ENCODE assay signal across 10 cellular contexts in genomic region chr1:17653728-17654351, GRCh38.
DNase-seq lines count a peak whose midpoint lies in the region; ATAC-seq and TF ChIP-seq lines count a peak whose summit lies in the region.
"Had no signal": no experiment of that assay in that cellular context is flagged by ENCODE, and none has a peak within 500 bp of the region (broad histone marks: within the 10 kb centered on the region; RNA-seq: fewer than 3 reads in every experiment).

No MANE protein-coding gene starts in this region.

- no peaks in the 10 kb centered on the region for H3K27me3 Mint-ChIP-seq in activated CD8-positive, alpha-beta T cell treated with anti-CD3 and anti-CD28 coated beads for 36 hours
- H3K27me3 Mint-ChIP-seq in progenitor cell of endocrine pancreas = no peaks in the 10 kb centered on the region
- H3K27me3 Mint-ChIP-seq: activated naive CD8-positive, alpha-beta T cell; stimulated activated naive CD8-positive, alpha-beta T cell treated with anti-CD3 and anti-CD28 coated beads, Interleukin-15, Interleukin-2, amounts not matched to agents 100 ng/mL and 50 ng/mL, for 24 hours had no signal

- no peaks in the 10 kb centered on the region for H3K4me1 Mint-ChIP-seq in activated CD8-positive, alpha-beta T cell treated with anti-CD3 and anti-CD28 coated beads for 36 hours (ENCODE audit: low read depth)
- H3K4me1 Mint-ChIP-seq in progenitor cell of endocrine pancreas (ENCODE audit: low read depth) = no peaks in the 10 kb centered on the region

- DNase-seq in activated CD4-positive, alpha-beta T cell treated with anti-CD3 and anti-CD28 coated beads for 48 hours = peak; percentile 47
- DNase-seq in activated CD4-positive, alpha-beta T cell treated with anti-CD3 and anti-CD28 coated beads, Interleukin-2, amount 50 U/mL, for 4 hours = no peak
- DNase-seq in NCI-H128 (lab: John Stamatoyannopoulos, UW; ENCODE audit: unreplicated experiment) = peak; percentile 25
- peak; percentile 50 for DNase-seq in activated CD8-positive, alpha-beta T cell treated with anti-CD3 and anti-CD28 coated beads for 36 hours
- peak; percentile 30 for DNase-seq in fibroblast of villous mesenchyme (ENCODE audit: low read depth)
- peak; percentile 44 for DNase-seq in progenitor cell of endocrine pancreas (ENCODE audit: low spot score, unreplicated experiment)

- no peak for ATAC-seq in activated CD8-positive, alpha-beta T cell treated with anti-CD3 and anti-CD28 coated beads for 36 hours
- ATAC-seq in GM18498 (IDR thresholded peaks at IDR 0.05; ENCODE audit: unreplicated experiment) (no peak), HG02885 (IDR thresholded peaks at IDR 0.05; ENCODE audit: poor library complexity, unreplicated experiment) (no peak)

- no peak overlapping the region for H3K4me3 ChIP-seq in fibroblast of villous mesenchyme (ENCODE audit: low read depth, low read length)

- H3K9me3 Mint-ChIP-seq in activated CD8-positive, alpha-beta T cell treated with anti-CD3 and anti-CD28 coated beads for 36 hours = no peaks in the 10 kb centered on the region
- no peaks in the 10 kb centered on the region for H3K9me3 Mint-ChIP-seq in progenitor cell of endocrine pancreas (ENCODE audit: low read depth)
- H3K9me3 Mint-ChIP-seq: stimulated activated naive CD8-positive, alpha-beta T cell treated with anti-CD3 and anti-CD28 coated beads, Interleukin-15, Interleukin-2, amounts not matched to agents 100 ng/mL and 50 ng/mL, for 24 hours had no signal

- H3K4me3 Mint-ChIP-seq in activated CD8-positive, alpha-beta T cell treated with anti-CD3 and anti-CD28 coated beads for 36 hours = no peak overlapping the region
- no peak overlapping the region for H3K4me3 Mint-ChIP-seq in progenitor cell of endocrine pancreas (ENCODE audit: low read depth)
- H3K4me3 Mint-ChIP-seq: activated naive CD8-positive, alpha-beta T cell; stimulated activated naive CD8-positive, alpha-beta T cell treated with anti-CD3 and anti-CD28 coated beads, Interleukin-15, Interleukin-2, amounts not matched to agents 100 ng/mL and 50 ng/mL, for 24 hours had no signal

- POLR2A ChIA-PET in activated CD8-positive, alpha-beta T cell treated with anti-CD3 and anti-CD28 coated beads for 36 hours (lab: Charles Lee) = no interaction called here

- intact Hi-C loops in activated CD8-positive, alpha-beta T cell treated with anti-CD3 and anti-CD28 coated beads for 36 hours (cut with micrococcal nuclease) = no loop called here

- CTCF ChIA-PET in activated CD8-positive, alpha-beta T cell treated with anti-CD3 and anti-CD28 coated beads for 36 hours (lab: Charles Lee) = interaction anchor here (0.9 kb wide), 1 partner anchor 8 kb away, joined by 4 read pairs; no protein-coding TSS in a partner anchor

- no peak overlapping the region for H3K27ac Mint-ChIP-seq in activated CD8-positive, alpha-beta T cell treated with anti-CD3 and anti-CD28 coated beads for 36 hours
- peak overlapping the region; percentile 59 for H3K27ac Mint-ChIP-seq in progenitor cell of endocrine pancreas
- H3K27ac Mint-ChIP-seq: activated naive CD8-positive, alpha-beta T cell; stimulated activated naive CD8-positive, alpha-beta T cell treated with anti-CD3 and anti-CD28 coated beads, Interleukin-15, Interleukin-2, amounts not matched to agents 100 ng/mL and 50 ng/mL, for 24 hours had no signal

- TF ChIP-seq CTCF in activated CD8-positive, alpha-beta T cell treated with anti-CD3 and anti-CD28 coated beads for 36 hours (IDR thresholded peaks at IDR 0.05) = peak; percentile 56
- TF ChIP-seq CTCF in fibroblast of villous mesenchyme (IDR thresholded peaks at IDR 0.05; ENCODE audit: insufficient read depth, low read depth, low read length) (peak; percentile 77), progenitor cell of endocrine pancreas (IDR thresholded peaks at IDR 0.05; ENCODE audit: unreplicated experiment) (peak; percentile 85)

- no peaks in the 10 kb centered on the region for H3K36me3 Mint-ChIP-seq in activated CD8-positive, alpha-beta T cell treated with anti-CD3 and anti-CD28 coated beads for 36 hours (ENCODE audit: low read depth)
- H3K36me3 Mint-ChIP-seq in progenitor cell of endocrine pancreas (ENCODE audit: insufficient read depth) = peaks cover 10% of the 10 kb centered on the region
- H3K36me3 Mint-ChIP-seq: activated naive CD8-positive, alpha-beta T cell had no signal

Comparison
In these comparisons a context has a peak if more than half of its experiments do, and no peak if none do; other contexts are left out.
1. DNase-seq: peak in activated CD4-positive, alpha-beta T cell treated with anti-CD3 and anti-CD28 coated beads for 48 hours (single experiment), NCI-H128 (single experiment), activated CD8-positive, alpha-beta T cell treated with anti-CD3 and anti-CD28 coated beads for 36 hours (single experiment), fibroblast of villous mesenchyme (single experiment) and progenitor cell of endocrine pancreas (single experiment); none in activated CD4-positive, alpha-beta T cell treated with anti-CD3 and anti-CD28 coated beads, Interleukin-2, amount 50 U/mL, for 4 hours (0 of 2).
2. Peak in every context shown above with its lines, with median percentiles within 50 percentile points of each other: CTCF ChIP-seq.